22 cellular contexts compared by ENCODE assay signal in the genomic region with DNA sequence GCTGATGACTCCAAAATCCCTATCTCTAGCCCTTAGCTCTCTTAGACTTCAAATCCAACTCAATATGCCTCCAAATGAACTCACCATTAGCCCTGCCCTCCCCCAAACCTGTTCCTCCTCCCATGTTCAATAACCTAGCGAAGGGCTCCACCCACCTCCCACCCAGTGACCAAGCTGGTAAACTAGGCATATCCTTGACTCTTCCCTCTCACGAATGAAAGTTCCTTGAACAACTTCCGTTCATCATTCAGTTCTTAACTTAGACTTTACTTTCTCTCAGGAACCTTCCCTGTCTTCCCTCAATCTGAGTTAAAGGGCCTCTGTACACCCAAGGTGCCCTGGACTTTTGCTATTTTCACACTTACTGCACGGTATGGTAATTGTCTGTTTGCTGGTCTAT. TPM values are rescaled to one million over a fixed set of nuclear protein-coding genes. Genes with fewer than 3 reads are reported as not detected.
DNase-seq lines count a peak whose midpoint lies in the region; ATAC-seq, FAIRE-seq and TF ChIP-seq lines count a peak whose summit lies in the region.
"Had no signal": no experiment of that assay in that cellular context is flagged by ENCODE, and none has a peak within 500 bp of the region (broad histone marks: within the 10 kb centered on the region; RNA-seq: fewer than 3 reads in every experiment).

No MANE protein-coding gene starts in this region.

- TF ChIP-seq CTCF in astrocyte (IDR thresholded peaks at IDR 0.05; ENCODE audit: insufficient read depth, low read depth, low read length) (no peak), osteoblast (IDR thresholded peaks at IDR 0.05; ENCODE audit: extremely low read depth, low read depth, low read length) (no peak)

- H3K36me3 Mint-ChIP-seq in activated naive CD8-positive, alpha-beta T cell = no peaks in the 10 kb centered on the region
- H3K36me3 Mint-ChIP-seq in activated naive CD8-positive, alpha-beta T cell treated with anti-CD3 and anti-CD28 coated beads, Interleukin-2, amount 50 U/mL, for 24 hours (ENCODE audit: low read depth) = peaks cover 12% of the 10 kb centered on the region
- no peaks in the 10 kb centered on the region for H3K36me3 Mint-ChIP-seq in astrocyte (ENCODE audit: low read depth, unreplicated experiment)

- peak overlapping the region; percentile 24 for H3K27ac Mint-ChIP-seq in activated naive CD8-positive, alpha-beta T cell
- H3K27ac Mint-ChIP-seq in activated naive CD8-positive, alpha-beta T cell treated with anti-CD3 and anti-CD28 coated beads, Interleukin-2, amount 50 U/mL, for 24 hours = no peak overlapping the region
- H3K27ac Mint-ChIP-seq in astrocyte (ENCODE audit: unreplicated experiment) = no peak overlapping the region
- H3K27ac Mint-ChIP-seq: activated T-cell treated with anti-CD3 and anti-CD28 coated beads, Interleukin-2, amount 50 U/mL, for 24 hours had no signal

- H3K27me3 Mint-ChIP-seq in activated naive CD8-positive, alpha-beta T cell = no peaks in the 10 kb centered on the region
- no peaks in the 10 kb centered on the region for H3K27me3 Mint-ChIP-seq in activated naive CD8-positive, alpha-beta T cell treated with anti-CD3 and anti-CD28 coated beads, Interleukin-2, amount 50 U/mL, for 24 hours
- no peaks in the 10 kb centered on the region for H3K27me3 Mint-ChIP-seq in astrocyte (ENCODE audit: low read depth, unreplicated experiment)
- H3K27me3 Mint-ChIP-seq: activated T-cell treated with anti-CD3 and anti-CD28 coated beads, Interleukin-2, amount 50 U/mL, for 24 hours had no signal

- peaks cover 43% of the 10 kb centered on the region for H3K4me1 Mint-ChIP-seq in activated naive CD8-positive, alpha-beta T cell (ENCODE audit: low read depth)
- peaks cover 45% of the 10 kb centered on the region for H3K4me1 Mint-ChIP-seq in activated naive CD8-positive, alpha-beta T cell treated with anti-CD3 and anti-CD28 coated beads, Interleukin-2, amount 50 U/mL, for 24 hours
- H3K4me1 Mint-ChIP-seq in astrocyte (ENCODE audit: low read depth, unreplicated experiment) = no peaks in the 10 kb centered on the region

- H3K36me3 ChIP-seq in astrocyte (ENCODE audit: insufficient read depth, low read length) (no peaks in the 10 kb centered on the region), osteoblast (ENCODE audit: insufficient read depth, low read length) (no peaks in the 10 kb centered on the region)
- H3K36me3 ChIP-seq: cardiac muscle cell, pancreas had no signal

- H3K9me3 ChIP-seq in astrocyte (ENCODE audit: insufficient read depth, low read depth, low read length) = no peaks in the 10 kb centered on the region
- no peaks in the 10 kb centered on the region for H3K9me3 ChIP-seq in osteoblast (ENCODE audit: low read depth, low read length)
- H3K9me3 ChIP-seq: mucosa of descending colon, pancreas, testis had no signal

- H3K27me3 ChIP-seq in astrocyte (ENCODE audit: insufficient read depth, low read length) = no peaks in the 10 kb centered on the region
- no peaks in the 10 kb centered on the region for H3K27me3 ChIP-seq in osteoblast (ENCODE audit: insufficient read depth, low read length)
- H3K27me3 ChIP-seq: cardiac muscle cell, pancreas, testis had no signal

- no peak overlapping the region for H3K9ac ChIP-seq in astrocyte (ENCODE audit: low read length)

- H3K79me2 ChIP-seq in astrocyte (ENCODE audit: insufficient read depth, low read length) (peaks cover 19% of the 10 kb centered on the region), osteoblast (ENCODE audit: insufficient read depth, low read length) (peaks cover 17% of the 10 kb centered on the region)

- FAIRE-seq in astrocyte (lab: Jason Lieb, UNC) = no peak
- FAIRE-seq: D721Med, pancreas had no signal

- no peaks in the 10 kb centered on the region for H3K9me3 Mint-ChIP-seq in activated naive CD8-positive, alpha-beta T cell (ENCODE audit: low read depth)
- H3K9me3 Mint-ChIP-seq in activated naive CD8-positive, alpha-beta T cell treated with anti-CD3 and anti-CD28 coated beads, Interleukin-2, amount 50 U/mL, for 24 hours = no peaks in the 10 kb centered on the region
- H3K9me3 Mint-ChIP-seq in astrocyte (ENCODE audit: unreplicated experiment) = no peaks in the 10 kb centered on the region
- H3K9me3 Mint-ChIP-seq: activated T-cell treated with anti-CD3 and anti-CD28 coated beads, Interleukin-2, amount 50 U/mL, for 24 hours had no signal

- H3K4me2 ChIP-seq in astrocyte (ENCODE audit: low read length) = peak overlapping the region; percentile 86
- H3K4me2 ChIP-seq in osteoblast (ENCODE audit: insufficient read depth, low read length) = no peak overlapping the region

- H4K20me1 ChIP-seq in astrocyte (ENCODE audit: insufficient read depth, low read length) (no peaks in the 10 kb centered on the region), osteoblast (ENCODE audit: insufficient read depth, low read length) (no peaks in the 10 kb centered on the region)

- H3K4me1 ChIP-seq in astrocyte (ENCODE audit: insufficient read depth, low read length) = peaks cover 4% of the 10 kb centered on the region
- H3K4me1 ChIP-seq in osteoblast (ENCODE audit: insufficient read depth, low read length) = no peaks in the 10 kb centered on the region

- no peak for ATAC-seq in activated naive CD8-positive, alpha-beta T cell treated with anti-CD3 and anti-CD28 coated beads, Interleukin-2, amount 50 U/mL, for 24 hours
- ATAC-seq in HG03432 (IDR thresholded peaks at IDR 0.05; ENCODE audit: unreplicated experiment) (no peak), HG03565 (IDR thresholded peaks at IDR 0.05; ENCODE audit: unreplicated experiment) (no peak)
- ATAC-seq: mucosa of descending colon, pancreas had no signal

- no peak for DNase-seq in activated naive CD8-positive, alpha-beta T cell treated with anti-CD3 and anti-CD28 coated beads, Interleukin-2, amount 50 U/mL, for 24 hours
- DNase-seq in HT-29 (ENCODE audit: low spot score) (peak; percentile 61), astrocyte (ENCODE audit: low read depth) (no peak), osteoblast (ENCODE audit: insufficient read length, low spot score, missing footprints) (peak; percentile 79), RKO (ENCODE audit: low spot score) (no peak)
- DNase-seq: activated CD4-positive, alpha-beta T cell treated with anti-CD3 and anti-CD28 coated beads, Interleukin-2, amount 50 U/mL, for 1 hour; activated T-cell treated with anti-CD3 and anti-CD28 coated beads, Interleukin-2, amount 50 U/mL, for 24 hours; Karpas-422; kidney glomerular epithelial cell; mucosa of descending colon; NCI-H1417 treated with DMSO at 0.1 percent for 48 hours; NCI-H2227 treated with DMSO at 0.1 percent for 48 hours; pancreas; SIG-M5; stimulated activated CD4-positive, alpha-beta T cell treated with anti-CD3 and anti-CD28 coated beads, Interleukin-4, amount 100 ng/mL, for 4 hours; testis had no signal

- H3K4me3 ChIP-seq in astrocyte (ENCODE audit: insufficient read depth, low read depth, low read length) (no peak overlapping the region), osteoblast (ENCODE audit: insufficient read depth, low read length) (no peak overlapping the region)
- H3K4me3 ChIP-seq: cardiac muscle cell, mucosa of descending colon, pancreas, testis had no signal

- H3K4me3 Mint-ChIP-seq in activated naive CD8-positive, alpha-beta T cell = peak overlapping the region; percentile 33
- H3K4me3 Mint-ChIP-seq in activated naive CD8-positive, alpha-beta T cell treated with anti-CD3 and anti-CD28 coated beads, Interleukin-2, amount 50 U/mL, for 24 hours = no peak overlapping the region
- H3K4me3 Mint-ChIP-seq in astrocyte (ENCODE audit: unreplicated experiment) = no peak overlapping the region
- H3K4me3 Mint-ChIP-seq: activated T-cell treated with anti-CD3 and anti-CD28 coated beads, Interleukin-2, amount 50 U/mL, for 24 hours had no signal

- H2AFZ ChIP-seq in astrocyte (ENCODE audit: low read depth, low read length) (no peak overlapping the region), osteoblast (ENCODE audit: low read length) (no peak overlapping the region)

- H3K27ac ChIP-seq in astrocyte (ENCODE audit: low read depth, low read length) (no peak overlapping the region), osteoblast (ENCODE audit: low read depth, low read length) (no peak overlapping the region)
- H3K27ac ChIP-seq: cardiac muscle cell, HL-60, pancreas had no signal

RNA-seq across cellular contexts. Expression of a gene that starts 1.9 kb away (rescaled TPM):
- total RNA-seq in HT-29 (2014; rRNA removed; shearing (Covaris generic)) = not detected in 2 replicates
- total RNA-seq in astrocyte = 0.94 and 1.2 TPM in 2 replicates
- total RNA-seq in osteoblast = 2.9 and 4.7 TPM in 2 replicates

RNA-seq across cellular contexts. Expression of a gene that starts 3.0 kb away (rescaled TPM):
- total RNA-seq in HT-29 (2014; rRNA removed; shearing (Covaris generic)) = 10.3 and 14.8 TPM in 2 replicates
- 2.0 and 3.0 TPM in 2 replicates for total RNA-seq in astrocyte
- total RNA-seq in osteoblast = 4.4 and 6.2 TPM in 2 replicates

RNA-seq across cellular contexts. Expression of a gene that starts 56.0 kb away (rescaled TPM):
- total RNA-seq in HT-29 (2014; rRNA removed; shearing (Covaris generic)) = 23.0 and 24.9 TPM in 2 replicates
- 8.7 and 10.7 TPM in 2 replicates for total RNA-seq in astrocyte
- total RNA-seq in osteoblast = 9.8 and 10.0 TPM in 2 replicates

Comparison
In these comparisons a context has a peak if more than half of its experiments do, and no peak if none do; other contexts are left out.
1. DNase-seq: peak in HT-29 (single experiment) and osteoblast (single experiment); none in activated naive CD8-positive, alpha-beta T cell treated with anti-CD3 and anti-CD28 coated beads, Interleukin-2, amount 50 U/mL, for 24 hours (single experiment), astrocyte (single experiment) and RKO (single experiment).